ENCODE assay signal across 33 cellular contexts in the genomic region with DNA sequence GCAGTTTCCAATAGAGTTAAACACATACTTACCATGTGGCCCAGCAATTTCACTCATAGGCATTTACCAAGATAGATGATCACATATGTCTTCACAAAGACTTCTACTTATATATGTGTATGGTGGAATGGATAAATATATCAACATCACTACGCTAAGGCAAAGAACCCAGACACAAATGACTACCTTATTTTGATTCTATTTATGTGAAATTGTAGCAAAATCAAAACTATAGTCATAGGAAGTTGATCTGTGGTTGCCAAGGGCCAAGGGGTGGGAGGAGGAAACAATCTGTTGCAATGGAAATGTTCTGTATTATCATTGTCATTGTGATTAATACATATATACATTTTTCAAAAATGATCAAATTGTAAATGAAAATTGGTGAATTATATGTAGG. TPM values are rescaled to one million over a fixed set of nuclear protein-coding genes. Genes with fewer than 3 reads are reported as not detected.
"Had no signal": no experiment of that assay in that cellular context is flagged by ENCODE, and none has a peak within 500 bp of the region (broad histone marks: within the 10 kb centered on the region; RNA-seq: fewer than 3 reads in every experiment).

No MANE protein-coding gene starts in this region.

- H3K36me3 Mint-ChIP-seq: stimulated activated memory B cell treated with anti-CD40 and anti-IgM and Interleukin-4, amounts not matched to agents 10 μg/mL and 1 μg/mL and 100 μg/mL, for 72 hours had no signal

- H3K36me3 ChIP-seq: esophagus muscularis mucosa, gastroesophageal sphincter, heart left ventricle, left ventricle myocardium inferior, lower lobe of right lung, sigmoid colon, thoracic aorta, tibial nerve, upper lobe of left lung had no signal

- H3K27ac ChIP-seq: esophagus muscularis mucosa, foreskin keratinocyte, gastroesophageal sphincter, heart left ventricle, hepatocyte, left ventricle myocardium inferior, lower lobe of right lung, psoas muscle, sigmoid colon, thoracic aorta, tibial nerve, upper lobe of left lung had no signal

- H3K4me3 ChIP-seq: esophagus muscularis mucosa, gastroesophageal sphincter, heart left ventricle, hepatocyte, left ventricle myocardium inferior, lower lobe of right lung, psoas muscle, sigmoid colon, thoracic aorta, tibial nerve, upper lobe of left lung had no signal

- H3K27ac Mint-ChIP-seq: endodermal cell; naive thymus-derived CD8-positive, alpha-beta T cell; nephron progenitor cell; stimulated activated memory B cell treated with anti-CD40 and anti-IgM and Interleukin-4, amounts not matched to agents 10 μg/mL and 1 μg/mL and 100 μg/mL, for 72 hours had no signal

- DNase-seq: cortex of kidney; effector CD8-positive, alpha-beta T cell; endodermal cell; foreskin keratinocyte; heart left ventricle; left cardiac atrium; left ventricle myocardium inferior; lower lobe of right lung; naive thymus-derived CD8-positive, alpha-beta T cell; nephron progenitor cell; nucleus accumbens; psoas muscle; right cardiac atrium; sigmoid colon; stimulated activated CD4-positive, alpha-beta T cell treated with anti-CD3 and anti-CD28 coated beads, Interleukin-2, amount 100 ng/mL, for 24 hours; stimulated activated CD4-positive, alpha-beta T cell treated with anti-CD3 and anti-CD28 coated beads, Interleukin-4, amount 100 ng/mL, for 24 hours; stimulated activated naive CD8-positive, alpha-beta T cell treated with anti-CD3 and anti-CD28 coated beads, Interleukin-15, Interleukin-2, amounts not matched to agents 100 U/mL and 50 U/mL, for 24 hours; substantia nigra; upper lobe of left lung had no signal

- ATAC-seq: foreskin keratinocyte; gastroesophageal sphincter; heart left ventricle; left cardiac atrium; lower lobe of right lung; naive thymus-derived CD8-positive, alpha-beta T cell; psoas muscle; right cardiac atrium; stimulated activated memory B cell treated with anti-CD40 and anti-IgM and Interleukin-4, amounts not matched to agents 10 μg/mL and 1 μg/mL and 100 μg/mL, for 72 hours; stimulated activated naive CD8-positive, alpha-beta T cell treated with anti-CD3 and anti-CD28 coated beads, Interleukin-15, Interleukin-2, amounts not matched to agents 100 U/mL and 50 U/mL, for 24 hours had no signal

- H3K9me3 ChIP-seq: esophagus muscularis mucosa, gastroesophageal sphincter, heart left ventricle, lower lobe of right lung, psoas muscle, sigmoid colon, thoracic aorta, upper lobe of left lung had no signal

- H3K4me3 Mint-ChIP-seq: endodermal cell; naive thymus-derived CD8-positive, alpha-beta T cell; nephron progenitor cell; stimulated activated memory B cell treated with anti-CD40 and anti-IgM and Interleukin-4, amounts not matched to agents 10 μg/mL and 1 μg/mL and 100 μg/mL, for 72 hours had no signal

- H3K4me1 Mint-ChIP-seq: nephron progenitor cell; stimulated activated memory B cell treated with anti-CD40 and anti-IgM and Interleukin-4, amounts not matched to agents 10 μg/mL and 1 μg/mL and 100 μg/mL, for 72 hours had no signal

RNA-seq across cellular contexts. Expression of gene ANP32D, which starts 47.7 kb away (rescaled TPM):
- total RNA-seq: endodermal cell; epithelial cell of proximal tubule; esophagus muscularis mucosa; fibroblast of lung; foreskin keratinocyte; heart left ventricle; hepatocyte; kidney epithelial cell; left cardiac atrium; left ventricle myocardium inferior; lower lobe of right lung; mesenteric fat pad; myocyte; naive thymus-derived CD8-positive, alpha-beta T cell; osteocyte; psoas muscle; renal cortical epithelial cell; right cardiac atrium; skeletal muscle tissue had no signal

RNA-seq across cellular contexts. Expression of gene C12orf54, which starts 57.7 kb away (rescaled TPM):
- total RNA-seq: endodermal cell; epithelial cell of proximal tubule; esophagus muscularis mucosa; fibroblast of lung; gastroesophageal sphincter; heart left ventricle; hepatocyte; kidney epithelial cell; left cardiac atrium; left ventricle myocardium inferior; mesenteric fat pad; myocyte; naive thymus-derived CD8-positive, alpha-beta T cell; osteocyte; renal cortical epithelial cell; right cardiac atrium; skeletal muscle tissue; thoracic aorta had no signal
